In the genomic region with DNA sequence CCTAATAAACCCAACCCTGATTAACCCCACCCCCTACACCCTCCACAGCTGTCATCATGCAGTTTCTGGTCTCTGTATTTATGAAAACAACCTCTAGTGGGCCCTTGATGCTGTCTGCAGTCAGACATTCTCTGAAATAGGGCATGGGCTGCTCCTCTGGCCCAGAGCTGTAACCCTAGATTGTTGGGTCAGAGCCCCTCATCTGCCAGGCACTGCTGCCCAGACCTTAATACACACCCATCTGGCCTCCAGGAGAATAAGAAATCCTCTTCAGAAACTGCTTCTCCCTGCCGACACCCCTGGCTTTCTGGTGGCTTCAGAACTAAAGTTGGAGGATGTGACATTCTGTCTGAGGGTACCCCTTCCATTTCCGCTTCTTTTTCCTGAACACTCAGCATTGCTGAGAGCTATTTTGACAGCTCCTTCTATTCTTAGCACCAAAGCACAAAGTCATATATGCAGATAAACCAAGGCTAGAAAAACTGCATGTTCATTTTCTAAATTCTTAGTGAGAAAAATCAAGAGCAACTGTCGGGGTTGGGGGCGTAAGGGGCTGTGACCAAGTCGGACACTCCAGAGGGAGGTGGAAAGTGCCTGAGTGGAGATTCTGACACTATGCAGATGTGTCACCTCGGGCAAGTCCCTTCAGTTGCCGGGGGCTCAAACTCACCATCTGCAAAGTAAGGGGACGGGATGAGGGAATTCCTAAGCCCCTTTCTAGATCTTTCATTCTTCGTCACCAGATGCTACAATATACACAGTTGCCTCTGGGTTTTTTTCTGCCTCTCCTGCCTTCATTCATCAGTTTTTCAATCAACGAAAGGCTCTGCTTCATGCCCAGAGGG, we compare ENCODE assay signal across 8 cellular contexts. TPM values are rescaled to one million over a fixed set of nuclear protein-coding genes. Genes with fewer than 3 reads are reported as not detected.
A peak's percentile ranks its signal among the peaks of the same experiment; 100 is the strongest.
DNase-seq lines count a peak whose midpoint lies in the region; ATAC-seq lines count a peak whose summit lies in the region.

No MANE protein-coding gene starts in this region.

- DNase-seq in activated T-helper 9 cell treated with anti-CD3 and anti-CD28 coated beads, Interleukin-2, amount 50 U/mL, for 16 hours (ENCODE audit: low read depth), result peak; percentile 55
- DNase-seq in stimulated activated CD4-positive, alpha-beta T cell treated with anti-CD3 and anti-CD28 coated beads, Interleukin-2, amount 100 ng/mL, for 48 hours, result peak; percentile 39 to 50
- DNase-seq in ureter (ENCODE audit: low spot score) (no peak), GM19238 (ENCODE audit: insufficient read length, low spot score) (no peak), NCI-H1417 treated with DMSO at 0.1 percent for 48 hours (lab: John Stamatoyannopoulos, UW) (no peak)

- ATAC-seq in GM18870 (IDR thresholded peaks at IDR 0.05; ENCODE audit: unreplicated experiment) (peak; percentile 49), HG03196 (IDR thresholded peaks at IDR 0.05; ENCODE audit: unreplicated experiment) (peak; percentile 43), HG03520 (IDR thresholded peaks at IDR 0.05; ENCODE audit: unreplicated experiment) (no peak)

RNA-seq across cellular contexts. Expression of a gene that starts 28.7 kb away (rescaled TPM):
- total RNA-seq in ureter, result 162 TPM

RNA-seq across cellular contexts. Expression of a gene that starts 55.5 kb away (rescaled TPM):
- 13.6 TPM for total RNA-seq in ureter

RNA-seq across cellular contexts. Expression of a gene that starts 56.6 kb away (rescaled TPM):
- 12.7 TPM for total RNA-seq in ureter

Comparison
In these comparisons a context has a peak if more than half of its experiments do, and no peak if none do; other contexts are left out.
1. DNase-seq: peak in activated T-helper 9 cell treated with anti-CD3 and anti-CD28 coated beads, Interleukin-2, amount 50 U/mL, for 16 hours (single experiment) and stimulated activated CD4-positive, alpha-beta T cell treated with anti-CD3 and anti-CD28 coated beads, Interleukin-2, amount 100 ng/mL, for 48 hours (2 of 2); none in ureter (single experiment), GM19238 (single experiment) and NCI-H1417 treated with DMSO at 0.1 percent for 48 hours (single experiment).